In genomic region chr16:49556252-49557069, GRCh38 we compare ENCODE assay signal across 8 cellular contexts.
DNase-seq lines count a peak whose midpoint lies in the region; ATAC-seq and TF ChIP-seq lines count a peak whose summit lies in the region.

No MANE protein-coding gene starts in this region.

- ATAC-seq in GM18519 (IDR thresholded peaks at IDR 0.05; ENCODE audit: low FRiP score, unreplicated experiment): no peak

- no peaks in the 10 kb centered on the region for H3K9me3 Mint-ChIP-seq in osteocyte (ENCODE audit: unreplicated experiment)

- peak; percentile 66 for DNase-seq in GM12865 (ENCODE audit: low read depth)
- DNase-seq in NCI-H2227 (lab: John Stamatoyannopoulos, UW; ENCODE audit: unreplicated experiment): peak; percentile 34
- DNase-seq in dedifferentiated amniotic fluid mesenchymal stem cell (ENCODE audit: extremely low spot score): peak; percentile 44
- DNase-seq in osteocyte (ENCODE audit: extremely low spot score, unreplicated experiment): no peak
- DNase-seq in mesenteric fat pad (ENCODE audit: low spot score): no peak
- no peak for DNase-seq in NK-92 (lab: John Stamatoyannopoulos, UW; ENCODE audit: unreplicated experiment)
- no peak for DNase-seq in NCI-H187 treated with DMSO at 0.1 percent for 48 hours (lab: John Stamatoyannopoulos, UW)

- peaks cover 3% of the 10 kb centered on the region for H3K27me3 Mint-ChIP-seq in osteocyte (ENCODE audit: unreplicated experiment)

- TF ChIP-seq CTCF in GM12865 (IDR thresholded peaks at IDR 0.05; ENCODE audit: insufficient read depth, low read depth, low read length, missing control alignments): peak; percentile 47
- TF ChIP-seq CTCF in osteocyte (IDR thresholded peaks at IDR 0.05): peak; percentile 81

- H3K4me1 Mint-ChIP-seq in osteocyte (ENCODE audit: unreplicated experiment): peaks cover 4% of the 10 kb centered on the region

- no peak overlapping the region for H3K27ac Mint-ChIP-seq in osteocyte (ENCODE audit: unreplicated experiment)

- no peak overlapping the region for H3K4me3 ChIP-seq in GM12865 (ENCODE audit: low read depth, low read length)

- no peaks in the 10 kb centered on the region for H3K36me3 Mint-ChIP-seq in osteocyte (ENCODE audit: unreplicated experiment)

- no peak overlapping the region for H3K4me3 Mint-ChIP-seq in osteocyte (ENCODE audit: unreplicated experiment)

Comparison
In these comparisons a context has a peak if more than half of its experiments do, and no peak if none do; other contexts are left out.
1. DNase-seq: peak in GM12865 (single experiment), NCI-H2227 (single experiment) and dedifferentiated amniotic fluid mesenchymal stem cell (single experiment); none in osteocyte (single experiment), mesenteric fat pad (single experiment), NK-92 (single experiment) and NCI-H187 treated with DMSO at 0.1 percent for 48 hours (single experiment).